In genomic region chr11:119299416-119299815, GRCh38 we compare ENCODE assay signal across 27 cellular contexts. TPM values are rescaled to one million over a fixed set of nuclear protein-coding genes. Genes with fewer than 3 reads are reported as not detected.
"Had no signal": no experiment of that assay in that cellular context is flagged by ENCODE, and none has a peak within 500 bp of the region (broad histone marks: within the 10 kb centered on the region; RNA-seq: fewer than 3 reads in every experiment).

No MANE protein-coding gene starts in this region.

- H3K36me3 ChIP-seq: prostate gland had no signal

- H3K27ac ChIP-seq: left lung, lower lobe of right lung, parathyroid adenoma, prostate gland had no signal

- H3K4me1 Mint-ChIP-seq: immature natural killer cell, memory B cell, naive B cell, nephron progenitor cell had no signal

- H3K9ac ChIP-seq: parathyroid adenoma had no signal

- H3K79me2 ChIP-seq: parathyroid adenoma had no signal

- H3K4me3 ChIP-seq: dorsolateral prefrontal cortex, left lung, lower lobe of right lung, prostate gland, thoracic aorta had no signal

- H3K4me3 Mint-ChIP-seq: immature natural killer cell, memory B cell, naive B cell, nephron progenitor cell had no signal

- H3K27me3 ChIP-seq: dorsolateral prefrontal cortex, left lung had no signal

- ATAC-seq: esophagus mucosa, left lung, lower lobe of right lung had no signal

- H3K4me1 ChIP-seq: lower lobe of right lung, parathyroid adenoma, prostate gland had no signal

- H3K9me3 ChIP-seq: left lung, lower lobe of right lung, prostate gland, thoracic aorta had no signal

- H3K27me3 Mint-ChIP-seq: memory B cell, naive B cell had no signal

- H3K9me3 Mint-ChIP-seq: immature natural killer cell, memory B cell, naive B cell, nephron progenitor cell had no signal

- H3K27ac Mint-ChIP-seq: immature natural killer cell, memory B cell, nephron progenitor cell had no signal

- DNase-seq: central memory CD4-positive, alpha-beta T cell; cortex of kidney; effector CD8-positive, alpha-beta T cell; immature natural killer cell; left lung; lower lobe of right lung; midbrain; naive B cell; nephron progenitor cell; retina; small intestine; stimulated activated CD4-positive, alpha-beta T cell treated with anti-CD3 and anti-CD28 coated beads, Interleukin-12 subunit alpha, Interleukin-12 subunit beta, amount 100 ng/mL, for 4 hours; stimulated activated CD4-positive, alpha-beta T cell treated with anti-CD3 and anti-CD28 coated beads, Interleukin-2, amount 100 ng/mL, for 48 hours; stimulated activated naive CD4-positive, alpha-beta T cell treated with Interleukin-2 at 50 U/mL for 16 hours; trophoblast cell had no signal

RNA-seq across cellular contexts. Expression of gene MCAM, which starts 17.5 kb away (rescaled TPM):
- polyA plus RNA-seq: immature natural killer cell had no signal

RNA-seq across cellular contexts. Expression of gene C1QTNF5, which starts 41.3 kb away (rescaled TPM):
- polyA plus RNA-seq: immature natural killer cell, keratinocyte had no signal

RNA-seq across cellular contexts. Expression of gene MFRP, which starts 47.1 kb away (rescaled TPM):
- total RNA-seq: chondrocyte, esophagus mucosa, fibroblast of villous mesenchyme, left lung, lower lobe of right lung, omental fat pad, prostate gland, sciatic nerve, urinary bladder had no signal
- polyA plus RNA-seq: immature natural killer cell, keratinocyte had no signal
